Comparison of ENCODE assay signal across 9 cellular contexts in the genomic region with DNA sequence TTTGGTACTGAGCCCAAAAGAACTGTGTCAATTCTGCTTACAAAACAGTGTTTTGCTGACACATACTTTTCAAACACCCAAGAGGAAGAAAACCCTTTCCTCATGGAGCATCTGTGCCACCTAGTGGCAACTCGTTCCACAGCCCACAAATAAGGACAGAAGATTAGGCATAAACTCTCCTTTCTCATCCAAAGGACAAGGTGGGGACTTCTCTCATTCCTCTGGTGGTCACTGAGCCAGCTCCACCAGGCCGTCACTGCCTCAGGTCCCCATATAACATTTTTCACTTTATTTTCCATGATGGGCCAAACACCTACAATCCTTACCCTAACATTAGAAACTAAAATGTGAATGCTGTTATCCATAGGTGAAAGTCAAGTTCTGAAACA.
DNase-seq lines count a peak whose midpoint lies in the region; ATAC-seq and TF ChIP-seq lines count a peak whose summit lies in the region.
"Had no signal": no experiment of that assay in that cellular context is flagged by ENCODE, and none has a peak within 500 bp of the region (broad histone marks: within the 10 kb centered on the region; RNA-seq: fewer than 3 reads in every experiment).

No MANE protein-coding gene starts in this region.

- no peaks in the 10 kb centered on the region for H3K27me3 Mint-ChIP-seq in activated naive CD4-positive, alpha-beta T cell treated with anti-CD3 and anti-CD28 coated beads, Interleukin-2, amount 50 U/mL, for 24 hours
- no peaks in the 10 kb centered on the region for H3K27me3 Mint-ChIP-seq in glutamatergic neuron (ENCODE audit: unreplicated experiment)
- H3K27me3 Mint-ChIP-seq: activated naive CD8-positive, alpha-beta T cell had no signal

- H3K4me3 ChIP-seq in MG63 (no peak overlapping the region), ovary (no peak overlapping the region), tibial nerve (no peak overlapping the region)

- DNase-seq in DMS79 treated with DMSO at 0.1 percent for 48 hours (lab: John Stamatoyannopoulos, UW) (peak; percentile 67), MG63 (peak; percentile 36), SK-N-DZ (ENCODE audit: low spot score) (peak; percentile 71), glutamatergic neuron (peak; percentile 77), ovary (peak; percentile 76 to 90 (median 81)), tibial nerve (ENCODE audit: low spot score in 2 of 2) (peak; percentile 81 to 93)

- ATAC-seq in HG03097 (IDR thresholded peaks at IDR 0.05; ENCODE audit: low FRiP score, unreplicated experiment), result no peak

- H3K27ac Mint-ChIP-seq in activated naive CD4-positive, alpha-beta T cell treated with anti-CD3 and anti-CD28 coated beads, Interleukin-2, amount 50 U/mL, for 24 hours, result peak overlapping the region; percentile 78
- no peak overlapping the region for H3K27ac Mint-ChIP-seq in glutamatergic neuron (ENCODE audit: unreplicated experiment)

- 5 to 7% (median 5%) methylated on average over 2 of the region's 2 CpGs for WGBS in ovary, 3 donors
- 8 to 9% methylated on average over 2 of the region's 2 CpGs for WGBS in tibial nerve, 2 donors

- peaks cover 78% of the 10 kb centered on the region for H3K4me1 Mint-ChIP-seq in activated naive CD4-positive, alpha-beta T cell treated with anti-CD3 and anti-CD28 coated beads, Interleukin-2, amount 50 U/mL, for 24 hours
- peaks cover 31% of the 10 kb centered on the region for H3K4me1 Mint-ChIP-seq in glutamatergic neuron (ENCODE audit: low read depth, unreplicated experiment)

- no peak for TF ChIP-seq EP300 in ovary (IDR thresholded peaks at IDR 0.05)
- TF ChIP-seq EP300 in tibial nerve (IDR thresholded peaks at IDR 0.05), result peak in 1 of 2 donors; percentile 89

- no peaks in the 10 kb centered on the region for H3K9me3 Mint-ChIP-seq in activated naive CD4-positive, alpha-beta T cell treated with anti-CD3 and anti-CD28 coated beads, Interleukin-2, amount 50 U/mL, for 24 hours
- H3K9me3 Mint-ChIP-seq in glutamatergic neuron (ENCODE audit: unreplicated experiment), result peaks cover 2% of the 10 kb centered on the region

- H3K27ac ChIP-seq in ovary (no peak overlapping the region), tibial nerve (peak overlapping the region; percentile 3 to 76 (median 43))

- no peak overlapping the region for H3K4me3 Mint-ChIP-seq in activated naive CD4-positive, alpha-beta T cell treated with anti-CD3 and anti-CD28 coated beads, Interleukin-2, amount 50 U/mL, for 24 hours
- no peak overlapping the region for H3K4me3 Mint-ChIP-seq in glutamatergic neuron (ENCODE audit: unreplicated experiment)
- H3K4me3 Mint-ChIP-seq: activated naive CD8-positive, alpha-beta T cell had no signal

- TF ChIP-seq CTCF in glutamatergic neuron (IDR thresholded peaks at IDR 0.05; ENCODE audit: partially characterized antibody, unreplicated experiment) (peak; percentile 77), ovary (IDR thresholded peaks at IDR 0.05) (peak; percentile 90 to 93 (median 93)), tibial nerve (IDR thresholded peaks at IDR 0.05) (peak; percentile 81 to 93 (median 89))

- H3K36me3 ChIP-seq in MG63 (peaks cover 77% of the 10 kb centered on the region), ovary (no peaks in the 10 kb centered on the region), tibial nerve (peaks cover 0 to 58% (median 0%) of the 10 kb centered on the region in 3 donors)

- intact Hi-C loops in ovary (cut with DNase I), result loop anchor here (2.0 to 10.0 kb wide), 3 partner anchors 37 to 212 kb away; no protein-coding TSS in a partner anchor

- H3K27me3 ChIP-seq in MG63 (no peaks in the 10 kb centered on the region), ovary (no peaks in the 10 kb centered on the region), tibial nerve (no peaks in the 10 kb centered on the region)

- H3K9me3 ChIP-seq in MG63 (no peaks in the 10 kb centered on the region), ovary (no peaks in the 10 kb centered on the region), tibial nerve (no peaks in the 10 kb centered on the region)

- H3K4me1 ChIP-seq in ovary (ENCODE audit: insufficient read depth) (peaks cover 7% of the 10 kb centered on the region), tibial nerve (peaks cover 0 to 33% (median 12%) of the 10 kb centered on the region in 4 donors)

- H3K36me3 Mint-ChIP-seq in activated naive CD4-positive, alpha-beta T cell treated with anti-CD3 and anti-CD28 coated beads, Interleukin-2, amount 50 U/mL, for 24 hours, result peaks cover 11% of the 10 kb centered on the region
- no peaks in the 10 kb centered on the region for H3K36me3 Mint-ChIP-seq in glutamatergic neuron (ENCODE audit: unreplicated experiment)

- TF ChIP-seq POLR2A in ovary (IDR thresholded peaks at IDR 0.05) (no peak), tibial nerve (IDR thresholded peaks at IDR 0.05) (no peak)

Comparison
In these comparisons a context has a peak if more than half of its experiments do, and no peak if none do; other contexts are left out.
1. DNase-seq: peak in every context shown above with its lines; median percentile 87 in tibial nerve; 81 in ovary; 77 in glutamatergic neuron; 71 in SK-N-DZ; 67 in DMS79 treated with DMSO at 0.1 percent for 48 hours; 36 in MG63.
2. H3K27ac ChIP-seq: peak in tibial nerve (4 of 4); none in ovary (0 of 2).
3. Peak in every context shown above with its lines, with median percentiles within 50 percentile points of each other: CTCF ChIP-seq.